ENCODE assay signal across 1 cellular context in genomic region chr3:158097141-158097540, GRCh38.
TF ChIP-seq lines count a peak whose summit lies in the region.

No MANE protein-coding gene starts in this region.

TF ChIP-seq in H1, 55 proteins besides CTCF, POLR2A, EP300 and RAD21:
- TF ChIP-seq RXRA (IDR thresholded peaks at IDR 0.05; ENCODE audit: insufficient read depth, low read depth, low read length) (no peak), EZH2 (IDR thresholded peaks at IDR 0.05; ENCODE audit: low read depth, low read length, severe bottlenecking) (no peak), SP1 (IDR thresholded peaks at IDR 0.05; ENCODE audit: low read depth, low read length) (0 out of 2 replicates have a peak, but pooled peaks have one; percentile 32)
